1 cellular context compared by ENCODE assay signal in genomic region chr4:78781086-78781630, GRCh38.
TF ChIP-seq lines count a peak whose summit lies in the region.

No MANE protein-coding gene starts in this region.

TF ChIP-seq in K562, 482 proteins besides CTCF, POLR2A, EP300 and RAD21 (continued from another document and continues in another):
- TF ChIP-seq ZNF398 (CRISPR knock-in tag; IDR thresholded peaks at IDR 0.05) (no peak; the same call in 1 of the 2 replicates), NFRKB (IDR thresholded peaks at IDR 0.05; ENCODE audit: low read depth) (0 out of 2 replicates have a peak, but pooled peaks have one; percentile 16), NR2C2 (CRISPR knock-in tag; IDR thresholded peaks at IDR 0.05) (no peak), NR2C2 (tag; IDR thresholded peaks at IDR 0.05) (no peak), ZNF384 (IDR thresholded peaks at IDR 0.05; ENCODE audit: low read depth, low read length) (no peak), UBTF (IDR thresholded peaks at IDR 0.05; ENCODE audit: borderline replicate concordance in 1 of 2, low read depth in 2 of 2, low read length in 2 of 2) (no peak), TRIM28 (IDR thresholded peaks at IDR 0.05) (no peak), KDM5B (IDR thresholded peaks at IDR 0.05; ENCODE audit: insufficient replicate concordance, low read depth, low read length) (peak; percentile 2), ATF3 (IDR thresholded peaks at IDR 0.05) (no peak), ATF3 (CRISPR knock-in tag; conservative IDR thresholded peaks at IDR 0.05) (no peak), CHD7 (IDR thresholded peaks at IDR 0.05; ENCODE audit: low read depth, low read length) (no peak), PRMT5 (CRISPR knock-in tag; IDR thresholded peaks at IDR 0.05) (no peak), ZBTB34 (CRISPR knock-in tag; IDR thresholded peaks at IDR 0.05) (no peak), TAF15 (IDR thresholded peaks at IDR 0.05; ENCODE audit: low read depth, low read length) (no peak), PHF20 (IDR thresholded peaks at IDR 0.05; ENCODE audit: partially characterized antibody) (no peak), ARID3B (CRISPR knock-in tag; IDR thresholded peaks at IDR 0.05; ENCODE audit: borderline replicate concordance) (no peak), NCOR1 (IDR thresholded peaks at IDR 0.05) (0 out of 2 replicates have a peak, but pooled peaks have one; percentile 17)
- TF ChIP-seq, protein P1, sequence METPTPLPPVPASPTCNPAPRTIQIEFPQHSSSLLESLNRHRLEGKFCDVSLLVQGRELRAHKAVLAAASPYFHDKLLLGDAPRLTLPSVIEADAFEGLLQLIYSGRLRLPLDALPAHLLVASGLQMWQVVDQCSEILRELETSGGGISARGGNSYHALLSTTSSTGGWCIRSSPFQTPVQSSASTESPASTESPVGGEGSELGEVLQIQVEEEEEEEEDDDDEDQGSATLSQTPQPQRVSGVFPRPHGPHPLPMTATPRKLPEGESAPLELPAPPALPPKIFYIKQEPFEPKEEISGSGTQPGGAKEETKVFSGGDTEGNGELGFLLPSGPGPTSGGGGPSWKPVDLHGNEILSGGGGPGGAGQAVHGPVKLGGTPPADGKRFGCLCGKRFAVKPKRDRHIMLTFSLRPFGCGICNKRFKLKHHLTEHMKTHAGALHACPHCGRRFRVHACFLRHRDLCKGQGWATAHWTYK (CRISPR knock-in tag; IDR thresholded peaks at IDR 0.05) = no peak
- TF ChIP-seq, protein P2, sequence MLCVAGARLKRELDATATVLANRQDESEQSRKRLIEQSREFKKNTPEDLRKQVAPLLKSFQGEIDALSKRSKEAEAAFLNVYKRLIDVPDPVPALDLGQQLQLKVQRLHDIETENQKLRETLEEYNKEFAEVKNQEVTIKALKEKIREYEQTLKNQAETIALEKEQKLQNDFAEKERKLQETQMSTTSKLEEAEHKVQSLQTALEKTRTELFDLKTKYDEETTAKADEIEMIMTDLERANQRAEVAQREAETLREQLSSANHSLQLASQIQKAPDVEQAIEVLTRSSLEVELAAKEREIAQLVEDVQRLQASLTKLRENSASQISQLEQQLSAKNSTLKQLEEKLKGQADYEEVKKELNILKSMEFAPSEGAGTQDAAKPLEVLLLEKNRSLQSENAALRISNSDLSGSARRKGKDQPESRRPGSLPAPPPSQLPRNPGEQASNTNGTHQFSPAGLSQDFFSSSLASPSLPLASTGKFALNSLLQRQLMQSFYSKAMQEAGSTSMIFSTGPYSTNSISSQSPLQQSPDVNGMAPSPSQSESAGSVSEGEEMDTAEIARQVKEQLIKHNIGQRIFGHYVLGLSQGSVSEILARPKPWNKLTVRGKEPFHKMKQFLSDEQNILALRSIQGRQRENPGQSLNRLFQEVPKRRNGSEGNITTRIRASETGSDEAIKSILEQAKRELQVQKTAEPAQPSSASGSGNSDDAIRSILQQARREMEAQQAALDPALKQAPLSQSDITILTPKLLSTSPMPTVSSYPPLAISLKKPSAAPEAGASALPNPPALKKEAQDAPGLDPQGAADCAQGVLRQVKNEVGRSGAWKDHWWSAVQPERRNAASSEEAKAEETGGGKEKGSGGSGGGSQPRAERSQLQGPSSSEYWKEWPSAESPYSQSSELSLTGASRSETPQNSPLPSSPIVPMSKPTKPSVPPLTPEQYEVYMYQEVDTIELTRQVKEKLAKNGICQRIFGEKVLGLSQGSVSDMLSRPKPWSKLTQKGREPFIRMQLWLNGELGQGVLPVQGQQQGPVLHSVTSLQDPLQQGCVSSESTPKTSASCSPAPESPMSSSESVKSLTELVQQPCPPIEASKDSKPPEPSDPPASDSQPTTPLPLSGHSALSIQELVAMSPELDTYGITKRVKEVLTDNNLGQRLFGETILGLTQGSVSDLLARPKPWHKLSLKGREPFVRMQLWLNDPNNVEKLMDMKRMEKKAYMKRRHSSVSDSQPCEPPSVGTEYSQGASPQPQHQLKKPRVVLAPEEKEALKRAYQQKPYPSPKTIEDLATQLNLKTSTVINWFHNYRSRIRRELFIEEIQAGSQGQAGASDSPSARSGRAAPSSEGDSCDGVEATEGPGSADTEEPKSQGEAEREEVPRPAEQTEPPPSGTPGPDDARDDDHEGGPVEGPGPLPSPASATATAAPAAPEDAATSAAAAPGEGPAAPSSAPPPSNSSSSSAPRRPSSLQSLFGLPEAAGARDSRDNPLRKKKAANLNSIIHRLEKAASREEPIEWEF (CRISPR knock-in tag; IDR thresholded peaks at IDR 0.05) = no peak
- TF ChIP-seq, protein P3, sequence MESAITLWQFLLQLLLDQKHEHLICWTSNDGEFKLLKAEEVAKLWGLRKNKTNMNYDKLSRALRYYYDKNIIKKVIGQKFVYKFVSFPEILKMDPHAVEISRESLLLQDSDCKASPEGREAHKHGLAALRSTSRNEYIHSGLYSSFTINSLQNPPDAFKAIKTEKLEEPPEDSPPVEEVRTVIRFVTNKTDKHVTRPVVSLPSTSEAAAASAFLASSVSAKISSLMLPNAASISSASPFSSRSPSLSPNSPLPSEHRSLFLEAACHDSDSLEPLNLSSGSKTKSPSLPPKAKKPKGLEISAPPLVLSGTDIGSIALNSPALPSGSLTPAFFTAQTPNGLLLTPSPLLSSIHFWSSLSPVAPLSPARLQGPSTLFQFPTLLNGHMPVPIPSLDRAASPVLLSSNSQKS (CRISPR knock-in tag; IDR thresholded peaks at IDR 0.05) = no peak
